ENCODE assay signal across 24 cellular contexts in the genomic region with DNA sequence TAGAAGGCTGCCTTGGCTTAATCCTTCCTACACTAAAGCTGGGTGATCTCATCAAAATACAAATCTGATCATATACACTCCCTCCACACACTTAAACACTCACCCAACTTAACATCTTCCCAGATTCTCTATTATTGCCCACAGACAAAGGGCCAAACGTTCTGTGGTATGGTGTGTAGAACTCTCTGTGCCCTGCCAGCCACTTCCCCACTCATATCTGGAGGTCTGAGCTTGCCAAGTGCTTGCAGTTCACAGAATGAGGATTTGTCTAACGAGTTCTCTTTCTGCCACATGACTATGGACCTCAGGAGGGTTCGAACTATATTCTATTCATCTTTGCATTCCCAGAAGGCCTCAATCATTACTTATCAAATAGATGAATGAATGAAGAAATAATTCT.
"Had no signal": no experiment of that assay in that cellular context is flagged by ENCODE, and none has a peak within 500 bp of the region (broad histone marks: within the 10 kb centered on the region; RNA-seq: fewer than 3 reads in every experiment).

No MANE protein-coding gene starts in this region.

- H3K27ac ChIP-seq: esophagus squamous epithelium, hepatocyte, neutrophil, parathyroid adenoma, stomach, tibial artery had no signal

- H3K9me3 ChIP-seq: esophagus squamous epithelium, mucosa of descending colon, neutrophil, stomach, tibial artery had no signal

- H3K4me2 ChIP-seq: hepatocyte, smooth muscle cell had no signal

- FAIRE-seq: endometrium, islet of Langerhans had no signal

- H3K4me3 ChIP-seq: esophagus squamous epithelium, hepatocyte, lung, mucosa of descending colon, smooth muscle cell, stomach, tibial artery had no signal

- H2AFZ ChIP-seq: hepatocyte, parathyroid adenoma had no signal

- H3K79me2 ChIP-seq: hepatocyte, parathyroid adenoma had no signal

- H3K27me3 ChIP-seq: esophagus squamous epithelium, hepatocyte, neutrophil, stomach, tibial artery had no signal

- ATAC-seq: effector memory CD8-positive, alpha-beta T cell; left colon; mucosa of descending colon; natural killer cell treated with Interleukin-12 subunit alpha and Interleukin-12 subunit beta and Interleukin-15 and Interleukin-18, amount 100 ng/mL, for 72 hours; sciatic nerve had no signal

- H3K4me1 ChIP-seq: parathyroid adenoma, stomach, tibial artery had no signal

- H3K9ac ChIP-seq: parathyroid adenoma had no signal

- H3K36me3 ChIP-seq: esophagus squamous epithelium, neutrophil, stomach, tibial artery had no signal

- DNase-seq: cortex of kidney; effector memory CD8-positive, alpha-beta T cell; erythroblast; esophagus squamous epithelium; foreskin melanocyte; left colon; mucosa of descending colon; naive B cell; stimulated activated CD4-positive, alpha-beta T cell treated with anti-CD3 and anti-CD28 coated beads, Interleukin-12 subunit alpha, Interleukin-12 subunit beta, amount 100 ng/mL, for 4 hours; stimulated activated CD4-positive, alpha-beta T cell treated with anti-CD3 and anti-CD28 coated beads, Interleukin-1b, Interleukin-23, amount 100 ng/mL, for 48 hours; stimulated activated CD4-positive, alpha-beta T cell treated with anti-CD3 and anti-CD28 coated beads, Interleukin-4, amount 100 ng/mL, for 1 hour; stimulated activated CD8-positive, alpha-beta memory T cell treated with anti-CD3 and anti-CD28 coated beads, Interleukin-4, amount 100 ng/mL, for 48 hours; stimulated activated naive CD4-positive, alpha-beta T cell treated with Interleukin-2 at 50 U/mL for 16 hours; stomach; tibial artery had no signal
